ENCODE assay signal across 11 cellular contexts in genomic region chr14:35827678-35828472, GRCh38. TPM values are rescaled to one million over a fixed set of nuclear protein-coding genes. Genes with fewer than 3 reads are reported as not detected.
A peak's percentile ranks its signal among the peaks of the same experiment; 100 is the strongest.
DNase-seq lines count a peak whose midpoint lies in the region; ATAC-seq, FAIRE-seq and TF ChIP-seq lines count a peak whose summit lies in the region.
"Had no signal": no experiment of that assay in that cellular context is flagged by ENCODE, and none has a peak within 500 bp of the region (broad histone marks: within the 10 kb centered on the region; RNA-seq: fewer than 3 reads in every experiment).

No MANE protein-coding gene starts in this region.

- TF ChIP-seq EP300 in GM12878 (IDR thresholded peaks at IDR 0.05; ENCODE audit: borderline replicate concordance in 1 of 2, control insufficient read depth in 1 of 2, low read depth in 2 of 2, low read length in 2 of 2), result no peak

- H3K27me3 Mint-ChIP-seq in Calu3 (ENCODE audit: unreplicated experiment), result no peaks in the 10 kb centered on the region
- no peaks in the 10 kb centered on the region for H3K27me3 Mint-ChIP-seq in naive thymus-derived CD8-positive, alpha-beta T cell
- H3K27me3 Mint-ChIP-seq in CD14-positive monocyte (ENCODE audit: low read depth in 3 of 3), result peaks cover 2 to 3% (median 2%) of the 10 kb centered on the region in 3 donors

- H3K36me3 ChIP-seq in Karpas-422 (ENCODE audit: insufficient read depth, low read length) (peaks cover 23% of the 10 kb centered on the region; the same call in 1 of the 2 replicates), GM12878 (ENCODE audit: control insufficient read depth in 2 of 2, insufficient read depth in 2 of 2, low read length in 1 of 2) (no peaks in the 10 kb centered on the region; a peak in 2 of 4 replicates)

- BruUV-seq in Calu3 (replicated peaks; lab: Mats Ljungman, UMichigan) (no TSS peak), GM12878 (replicated peaks; lab: Mats Ljungman, UMichigan) (no TSS peak)

- no peak for DNase-seq in Calu3
- DNase-seq in Karpas-422, result no peak
- no peak for DNase-seq in GM12878 (ENCODE audit: low read depth, low spot score)
- DNase-seq in naive thymus-derived CD8-positive, alpha-beta T cell, result no peak
- DNase-seq in CD14-positive monocyte (ENCODE audit: low spot score), result no peak
- no peak for DNase-seq in NCI-H1930 (lab: John Stamatoyannopoulos, UW)
- DNase-seq: NCI-H1694, Right ventricle myocardium superior had no signal

- H3K27ac Mint-ChIP-seq in Calu3 (ENCODE audit: unreplicated experiment) (no peak overlapping the region), CD14-positive monocyte (no peak overlapping the region)
- H3K27ac Mint-ChIP-seq in naive thymus-derived CD8-positive, alpha-beta T cell, result peak overlapping the region in 7 of 10 donors; percentile 27 to 95 (median 79)

- H3K4me2 ChIP-seq in Karpas-422 (ENCODE audit: low read depth, low read length, poor library complexity, severe bottlenecking), result peak overlapping the region; percentile 87
- H3K4me2 ChIP-seq in GM12878 (ENCODE audit: control insufficient read depth, insufficient read depth), result peak overlapping the region; percentile 83

- no peaks in the 10 kb centered on the region for H3K27me3 ChIP-seq in Karpas-422 (ENCODE audit: low read length)
- H3K27me3 ChIP-seq in GM12878 (replicated peaks in 1 of 2; ENCODE audit: control insufficient read depth in 2 of 2, insufficient read depth in 2 of 2, low read length in 1 of 2), result no peaks in the 10 kb centered on the region
- H3K27me3 ChIP-seq: vagina had no signal

- H3K36me3 Mint-ChIP-seq in Calu3 (ENCODE audit: insufficient read depth, unreplicated experiment), result peaks cover 28% of the 10 kb centered on the region
- peaks cover 0 to 13% (median 3%) of the 10 kb centered on the region in 3 donors for H3K36me3 Mint-ChIP-seq in naive thymus-derived CD8-positive, alpha-beta T cell
- peaks cover 4 to 9% of the 10 kb centered on the region in 2 donors for H3K36me3 Mint-ChIP-seq in CD14-positive monocyte

- intact Hi-C loops in Calu3 (cut with micrococcal nuclease; ENCODE audit: unreplicated experiment) (loop anchor here (5.0 kb wide), 1 partner anchor 239 kb away; no protein-coding TSS in a partner anchor), GM12878 (cut with micrococcal nuclease; ENCODE audit: unreplicated experiment) (loop anchor here (2.0 kb wide), 2 partner anchors 19 to 535 kb away; partner anchors contain the start of genes PSMA6 and RALGAPA1), CD14-positive monocyte (cut with micrococcal nuclease) (no loop called here)

- no peak for TF ChIP-seq RAD21 in GM12878 (IDR thresholded peaks at IDR 0.05; ENCODE audit: insufficient read depth, low read depth, low read length)

- H3K9ac ChIP-seq in Karpas-422 (ENCODE audit: low read length), result peak overlapping the region; percentile 97
- no peak overlapping the region for H3K9ac ChIP-seq in GM12878 (ENCODE audit: control insufficient read depth, insufficient read depth, low read length)

- no peaks in the 10 kb centered on the region for H3K9me3 Mint-ChIP-seq in Calu3 (ENCODE audit: low read depth, unreplicated experiment)
- no peaks in the 10 kb centered on the region for H3K9me3 Mint-ChIP-seq in naive thymus-derived CD8-positive, alpha-beta T cell
- peaks cover 0 to 1% (median 0%) of the 10 kb centered on the region in 7 donors for H3K9me3 Mint-ChIP-seq in CD14-positive monocyte

- H2AFZ ChIP-seq in Karpas-422 (ENCODE audit: low read length) (no peak overlapping the region), GM12878 (ENCODE audit: control insufficient read depth, low read depth, low read length) (no peak overlapping the region)

- H3K4me3 ChIP-seq in Karpas-422 (ENCODE audit: low read length) (peak overlapping the region; percentile 86), GM12878 (peak overlapping the region; percentile 96)

- no peaks in the 10 kb centered on the region for H3K9me2 ChIP-seq in Karpas-422 (replicated peaks; ENCODE audit: insufficient read depth, low read length)

- no peaks in the 10 kb centered on the region; the same call in 1 of the 2 replicates for H4K20me1 ChIP-seq in Karpas-422 (ENCODE audit: insufficient read depth, low read depth, low read length)
- no peaks in the 10 kb centered on the region for H4K20me1 ChIP-seq in GM12878 (ENCODE audit: control insufficient read depth, insufficient read depth)

- peak overlapping the region; percentile 78 for H3K4me3 Mint-ChIP-seq in Calu3 (ENCODE audit: low read depth, unreplicated experiment)
- peak overlapping the region; percentile 87 to 97 (median 92) for H3K4me3 Mint-ChIP-seq in naive thymus-derived CD8-positive, alpha-beta T cell
- H3K4me3 Mint-ChIP-seq in CD14-positive monocyte, result no peak overlapping the region

- WGBS in GM12878 (ENCODE audit: insufficient coverage, insufficient replicate concordance, low lambda C conversion rate, missing lambda C conversion rate), result 92% methylated on average over 11 of the region's 11 CpGs

- no peak for FAIRE-seq in GM12878 (lab: Jason Lieb, UNC)

- no peak for TF ChIP-seq POLR2A in GM12878 (IDR thresholded peaks at IDR 0.05; ENCODE audit: low read depth, low read length)

- H3K79me2 ChIP-seq in Karpas-422 (ENCODE audit: low read length) (peaks cover 60% of the 10 kb centered on the region), GM12878 (ENCODE audit: control insufficient read depth, insufficient read depth, low read length) (peaks cover 12% of the 10 kb centered on the region)

- H3K4me1 Mint-ChIP-seq in Calu3 (ENCODE audit: low read depth, unreplicated experiment) (peaks cover 11% of the 10 kb centered on the region), CD14-positive monocyte (peaks cover 17% of the 10 kb centered on the region)
- H3K4me1 Mint-ChIP-seq in naive thymus-derived CD8-positive, alpha-beta T cell, result peaks cover 12 to 21% (median 17%) of the 10 kb centered on the region in 4 donors

- CTCF ChIA-PET in Calu3 (lab: Charles Lee), result no interaction called here
- CTCF ChIA-PET in GM12878 (lab: Yijun Ruan, JAX), result interaction anchor here (3.8 kb wide), 1 partner anchor 12 kb away, joined by 56 read pairs; no protein-coding TSS in a partner anchor

- TF ChIP-seq CTCF in Calu3 (IDR thresholded peaks at IDR 0.05; ENCODE audit: unreplicated experiment) (no peak), GM12878 (IDR thresholded peaks at IDR 0.05 in 2 of 3, conservative IDR thresholded peaks at IDR 0.05 in 1 of 3; ENCODE audit: control insufficient read depth in 2 of 3, extremely low read depth in 1 of 3, insufficient read depth in 1 of 3, low read depth in 3 of 3, low read length in 3 of 3) (no peak), CD14-positive monocyte (IDR thresholded peaks at IDR 0.05) (no peak)

- H3K9me3 ChIP-seq in Karpas-422 (ENCODE audit: low read length) (no peaks in the 10 kb centered on the region), GM12878 (replicated peaks; ENCODE audit: control insufficient read depth, insufficient read depth, low read length) (no peaks in the 10 kb centered on the region)
- H3K9me3 ChIP-seq: vagina had no signal

- in situ Hi-C loops in GM12878 (cut with MboI), result no loop called here

- POLR2A ChIA-PET in GM12878 (lab: Charles Lee), result interaction anchor here (1.1 to 1.4 kb wide), 2 partner anchors 27 to 672 kb away, joined by 4 read pairs; no protein-coding TSS in a partner anchor
- POLR2A ChIA-PET in naive thymus-derived CD8-positive, alpha-beta T cell (lab: Charles Lee), result no interaction called here

- no peak for ATAC-seq in GM12878
- ATAC-seq in naive thymus-derived CD8-positive, alpha-beta T cell, result no peak
- no peak for ATAC-seq in GM18858 (IDR thresholded peaks at IDR 0.05; ENCODE audit: unreplicated experiment)
- ATAC-seq in HG02885 (IDR thresholded peaks at IDR 0.05; ENCODE audit: poor library complexity, unreplicated experiment), result no peak

- H3K4me1 ChIP-seq in Karpas-422 (ENCODE audit: low read length), result peaks cover 24% of the 10 kb centered on the region
- no peaks in the 10 kb centered on the region for H3K4me1 ChIP-seq in GM12878 (ENCODE audit: control insufficient read depth, insufficient read depth, low read length)

- SMC1A ChIA-PET in GM12878 (lab: Charles Lee; ENCODE audit: uncharacterized antibody, unreplicated experiment), result interaction anchor here (0.9 to 1.5 kb wide), 3 partner anchors 14 to 26 kb away, joined by 3 to 4 read pairs (median 3); no protein-coding TSS in a partner anchor

- RAD21 ChIA-PET in GM12878 (lab: Charles Lee; ENCODE audit: unreplicated experiment), result no interaction called here

- H3K27ac ChIP-seq in Karpas-422 (ENCODE audit: low read length) (peak overlapping the region; percentile 8; the same call in 1 of the 2 replicates), GM12878 (ENCODE audit: control insufficient read depth, insufficient read depth) (no peak overlapping the region)

RNA-seq across cellular contexts. Expression of gene BRMS1L, which starts 1.7 kb away (rescaled TPM):
- 10.5 and 10.6 TPM in 2 replicates for total RNA-seq in Calu3 (2022)
- 22.7 and 24.2 TPM in 2 replicates for total RNA-seq in Karpas-422 (2014; rRNA removed; shearing (Covaris generic); ENCODE audit: low replicate concordance)
- total RNA-seq in GM12878 (2013; cell fraction: nucleolus; rRNA removed), result 6.2 and 8.1 TPM in 2 replicates
- 5.3 and 6.9 TPM in 2 replicates for total RNA-seq in GM12878 (2014; rRNA removed)
- total RNA-seq in GM12878 (2014; rRNA removed; fragmentation: Illumina TruSeq; extraction: Trizol), result 8.6 and 11.7 TPM in 2 replicates
- 6.0 and 6.3 TPM in 2 replicates for total RNA-seq in GM12878 (2021)
- 2.3 TPM for polyA plus RNA-seq in GM12878 (2011; ENCODE audit: low read depth)
- 7.8 and 12.8 TPM in 2 replicates for polyA plus RNA-seq in GM12878 (2011; rRNA removed)
- 2.2 and 2.5 TPM in 2 replicates for polyA plus RNA-seq in GM12878 (2011; cell fraction: cytosol; rRNA removed)
- polyA plus RNA-seq in GM12878 (2011; cell fraction: nucleus; rRNA removed), result 5.0 and 7.4 TPM in 2 replicates
- polyA plus RNA-seq in GM12878 (2012), result 4.8 and 6.6 TPM in 2 replicates
- 11.6 and 11.8 TPM in 2 replicates for polyA plus RNA-seq in GM12878 (2014; fragmentation: Illumina TruSeq; extraction: Trizol)
- 1 to 10 TPM; 7.6 to 8.0 TPM for polyA plus RNA-seq in GM12878 (2014; fragmentation: Nextera tagmentation; extraction: Ambion mirVana)
- polyA plus RNA-seq in GM12878 (2014; rRNA removed), result 6.6 and 9.3 TPM in 2 replicates
- polyA plus RNA-seq in GM12878 (2016; fragmentation: Nextera tagmentation; extraction: Ambion mirVana), result 10 to 100 TPM; 22.2 to 26.7 TPM
- 1.4 and 1.8 TPM in 2 replicates for polyA minus RNA-seq in GM12878 (2011; rRNA and poly(A)+ RNA removed)
- polyA minus RNA-seq in GM12878 (2011; cell fraction: cytosol; rRNA and poly(A)+ RNA removed), result 2.1 and 4.0 TPM in 2 replicates
- polyA minus RNA-seq in GM12878 (2011; cell fraction: nucleus; rRNA and poly(A)+ RNA removed), result 2.5 and 7.6 TPM in 2 replicates
- 1 to 10 TPM; 6.2 to 6.9 TPM for total RNA-seq in naive thymus-derived CD8-positive, alpha-beta T cell
- 1 to 10 TPM; 1.8 to 3.6 (median 2.7) TPM for polyA plus RNA-seq in naive thymus-derived CD8-positive, alpha-beta T cell
- polyA plus RNA-seq in CD14-positive monocyte, result 1 to 10 TPM in 1 of 2 donors, under 1 TPM in 1; 0.86 to 1.7 TPM

RNA-seq across cellular contexts. Expression of gene RALGAPA1, which starts 18.8 kb away (rescaled TPM):
- total RNA-seq in Calu3 (2022), result 28.2 and 28.3 TPM in 2 replicates
- 54.3 and 138 TPM in 2 replicates for total RNA-seq in Karpas-422 (2014; rRNA removed; shearing (Covaris generic); ENCODE audit: low replicate concordance)
- 118 and 125 TPM in 2 replicates for total RNA-seq in GM12878 (2013; cell fraction: nucleolus; rRNA removed)
- total RNA-seq in GM12878 (2014; rRNA removed), result 15.5 and 22.3 TPM in 2 replicates
- total RNA-seq in GM12878 (2014; rRNA removed; fragmentation: Illumina TruSeq; extraction: Trizol), result 26.7 and 30.4 TPM in 2 replicates
- 22.8 and 26.7 TPM in 2 replicates for total RNA-seq in GM12878 (2021)
- polyA plus RNA-seq in GM12878 (2011; ENCODE audit: low read depth), result 3.7 TPM
- 12.9 and 17.2 TPM in 2 replicates for polyA plus RNA-seq in GM12878 (2011; rRNA removed)
- 5.7 and 6.7 TPM in 2 replicates for polyA plus RNA-seq in GM12878 (2011; cell fraction: cytosol; rRNA removed)
- 13.4 and 17.6 TPM in 2 replicates for polyA plus RNA-seq in GM12878 (2011; cell fraction: nucleus; rRNA removed)
- polyA plus RNA-seq in GM12878 (2012), result 6.0 and 6.7 TPM in 2 replicates
- polyA plus RNA-seq in GM12878 (2014; fragmentation: Illumina TruSeq; extraction: Trizol), result 14.4 and 19.3 TPM in 2 replicates
- 1 to 10 TPM; 5.6 to 5.7 TPM for polyA plus RNA-seq in GM12878 (2014; fragmentation: Nextera tagmentation; extraction: Ambion mirVana)
- polyA plus RNA-seq in GM12878 (2014; rRNA removed), result 7.7 and 8.3 TPM in 2 replicates
- polyA plus RNA-seq in GM12878 (2016; fragmentation: Nextera tagmentation; extraction: Ambion mirVana), result 10 to 100 TPM; 15.0 to 18.4 TPM
- polyA minus RNA-seq in GM12878 (2011; rRNA and poly(A)+ RNA removed), result 35.8 and 37.0 TPM in 2 replicates
- polyA minus RNA-seq in GM12878 (2011; cell fraction: cytosol; rRNA and poly(A)+ RNA removed), result 9.5 and 11.7 TPM in 2 replicates
- 39.4 and 75.8 TPM in 2 replicates for polyA minus RNA-seq in GM12878 (2011; cell fraction: nucleus; rRNA and poly(A)+ RNA removed)
- total RNA-seq in naive thymus-derived CD8-positive, alpha-beta T cell, result 10 to 100 TPM; 74.0 to 74.2 TPM
- 10 to 100 TPM; 15.3 to 25.9 (median 17.2) TPM for polyA plus RNA-seq in naive thymus-derived CD8-positive, alpha-beta T cell
- polyA plus RNA-seq in CD14-positive monocyte, result 1 to 10 TPM; 3.2 to 4.1 TPM

Comparison
In these comparisons a context has a peak if more than half of its experiments do, and no peak if none do; other contexts are left out.
1. H3K27ac Mint-ChIP-seq: peak in naive thymus-derived CD8-positive, alpha-beta T cell (7 of 10); none in Calu3 (single experiment) and CD14-positive monocyte (0 of 7).
2. H3K4me3 Mint-ChIP-seq: peak in Calu3 (single experiment) and naive thymus-derived CD8-positive, alpha-beta T cell (10 of 10); none in CD14-positive monocyte (0 of 2).
3. intact Hi-C loops: an anchor here in Calu3 (5.0 kb wide) and GM12878 (2.0 kb wide); none called in CD14-positive monocyte.